In genomic region chrX:52692034-52692433, GRCh38 we compare ENCODE assay signal across 15 cellular contexts. TPM values are rescaled to one million over a fixed set of nuclear protein-coding genes. Genes with fewer than 3 reads are reported as not detected.
"Had no signal": no experiment of that assay in that cellular context is flagged by ENCODE, and none has a peak within 500 bp of the region (broad histone marks: within the 10 kb centered on the region; RNA-seq: fewer than 3 reads in every experiment).

No MANE protein-coding gene starts in this region.

RNA-seq across cellular contexts. Expression of gene SSX2, which starts 14.9 kb away (rescaled TPM):
- total RNA-seq: stomach, subcutaneous adipose tissue, suprapubic skin, temporal lobe, thoracic aorta, thyroid gland, tibial nerve, transverse colon, upper lobe of left lung, upper lobe of right lung, ureter, urinary bladder, uterus, vagina had no signal

RNA-seq across cellular contexts. Expression of gene SSX7, which starts 37.3 kb away (rescaled TPM):
- total RNA-seq: stomach, subcutaneous adipose tissue, suprapubic skin, temporal lobe, testis, thoracic aorta, thyroid gland, tibial nerve, transverse colon, upper lobe of left lung, upper lobe of right lung, ureter, urinary bladder, uterus, vagina had no signal

RNA-seq across cellular contexts. Expression of gene SSX2B, which starts 59.0 kb away (rescaled TPM):
- total RNA-seq: stomach, subcutaneous adipose tissue, suprapubic skin, temporal lobe, thoracic aorta, tibial nerve, transverse colon, upper lobe of left lung, upper lobe of right lung, ureter, urinary bladder, uterus, vagina had no signal
